In the genomic region with DNA sequence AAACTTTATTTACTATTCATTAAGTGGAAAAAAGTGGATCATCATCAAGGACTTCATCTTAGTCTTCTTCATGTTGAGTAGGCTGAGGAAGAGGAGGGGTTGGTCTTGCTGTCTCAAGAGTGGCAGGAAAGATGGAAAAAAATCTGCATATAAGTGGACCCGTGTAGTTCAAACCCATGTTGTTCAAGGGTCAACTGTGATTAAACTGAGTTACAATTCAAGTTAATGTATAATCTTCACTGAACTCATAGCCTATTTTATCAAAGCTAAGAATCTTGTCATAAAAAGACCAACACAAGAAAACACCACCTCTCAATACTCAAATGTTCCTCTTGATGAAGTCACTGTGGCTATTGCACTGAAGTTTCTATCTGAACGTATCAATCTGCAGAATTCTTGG, we compare ENCODE assay signal across 27 cellular contexts.
"Had no signal": no experiment of that assay in that cellular context is flagged by ENCODE, and none has a peak within 500 bp of the region (broad histone marks: within the 10 kb centered on the region; RNA-seq: fewer than 3 reads in every experiment).

No MANE protein-coding gene starts in this region.

- H3K9me3 ChIP-seq: colonic mucosa, gastrocnemius medialis had no signal

- ATAC-seq: effector memory CD8-positive, alpha-beta T cell; esophagus mucosa; foreskin keratinocyte; gastrocnemius medialis; gastroesophageal sphincter; heart left ventricle had no signal

- H3K27me3 ChIP-seq: colonic mucosa, esophagus muscularis mucosa, esophagus squamous epithelium, gastrocnemius medialis, gastroesophageal sphincter had no signal

- DNase-seq: colonic mucosa; cortex of kidney; dermis blood vessel endothelial cell; dorsolateral prefrontal cortex; effector CD4-positive, alpha-beta T cell; effector CD8-positive, alpha-beta T cell; effector memory CD4-positive, alpha-beta T cell; effector memory CD8-positive, alpha-beta T cell; endodermal cell; erythroblast; esophagus squamous epithelium; foreskin fibroblast; foreskin keratinocyte; foreskin melanocyte; gastrocnemius medialis; glutamatergic neuron; head of caudate nucleus; heart left ventricle had no signal

- H3K27ac ChIP-seq: colonic mucosa, coronary artery, dorsolateral prefrontal cortex, epithelial cell of prostate, esophagus muscularis mucosa, esophagus squamous epithelium, foreskin keratinocyte, gastrocnemius medialis, gastroesophageal sphincter, heart left ventricle had no signal

- H3K4me3 ChIP-seq: colonic mucosa, coronary artery, dorsolateral prefrontal cortex, esophagus muscularis mucosa, esophagus squamous epithelium, gastrocnemius medialis, gastroesophageal sphincter, heart left ventricle had no signal

- H3K36me3 ChIP-seq: colonic mucosa, esophagus muscularis mucosa, esophagus squamous epithelium, gastrocnemius medialis, gastroesophageal sphincter, heart left ventricle had no signal

- FAIRE-seq: colon, endometrium, endothelial cell of umbilical vein, frontal cortex had no signal

- H3K4me1 ChIP-seq: colonic mucosa, esophagus muscularis mucosa, esophagus squamous epithelium, foreskin keratinocyte, gastrocnemius medialis, gastroesophageal sphincter had no signal
